10 cellular contexts compared by ENCODE assay signal in genomic region chr2:23658466-23658942, GRCh38.
DNase-seq lines count a peak whose midpoint lies in the region; ATAC-seq and TF ChIP-seq lines count a peak whose summit lies in the region.
"Had no signal": no experiment of that assay in that cellular context is flagged by ENCODE, and none has a peak within 500 bp of the region (broad histone marks: within the 10 kb centered on the region; RNA-seq: fewer than 3 reads in every experiment).

No MANE protein-coding gene starts in this region.

- H3K9ac ChIP-seq in colonic mucosa (ENCODE audit: low read depth in 2 of 2, low read length in 2 of 2) = no peak overlapping the region

- H3K27ac ChIP-seq in colonic mucosa = no peak overlapping the region
- no peak overlapping the region for H3K27ac ChIP-seq in PC-9
- H3K27ac ChIP-seq: HL-60 had no signal

- H3F3A ChIP-seq in PC-9 (ENCODE audit: insufficient read depth, low read depth) = no peaks in the 10 kb centered on the region

- H3K4me3 ChIP-seq in colonic mucosa (no peak overlapping the region), MG63 (no peak overlapping the region), PC-9 (no peak overlapping the region)

- no peaks in the 10 kb centered on the region for H4K20me1 ChIP-seq in PC-9 (ENCODE audit: insufficient read depth)

- intact Hi-C loops in colonic mucosa (cut with DNase I) (no loop called here), PC-9 (cut with micrococcal nuclease; ENCODE audit: unreplicated experiment) (no loop called here)

- no peak overlapping the region for H2AFZ ChIP-seq in PC-9

- ATAC-seq in GM18870 (IDR thresholded peaks at IDR 0.05; ENCODE audit: unreplicated experiment) (peak; percentile 56), HG03378 (IDR thresholded peaks at IDR 0.05; ENCODE audit: unreplicated experiment) (peak; percentile 60)

- in situ Hi-C loops in G401 (cut with HindIII; ENCODE audit: low sequenced_read_pairs) = no loop called here

- H3K9me2 ChIP-seq in PC-9 (ENCODE audit: insufficient read depth) = no peaks in the 10 kb centered on the region

- BruUV-seq in PC-9 (replicated peaks; lab: Mats Ljungman, UMichigan) = no TSS peak

- TF ChIP-seq CTCF in colonic mucosa (IDR thresholded peaks at IDR 0.05) (no peak), PC-9 (conservative IDR thresholded peaks at IDR 0.05) (no peak)

- CTCF ChIA-PET in PC-9 (lab: Charles Lee) = no interaction called here

- no peak overlapping the region for H3K4me2 ChIP-seq in PC-9

- no peaks in the 10 kb centered on the region for H3K79me2 ChIP-seq in PC-9 (ENCODE audit: low read depth)

- H3K27me3 ChIP-seq in colonic mucosa (no peaks in the 10 kb centered on the region), MG63 (no peaks in the 10 kb centered on the region), PC-9 (ENCODE audit: insufficient read depth, low read depth) (no peaks in the 10 kb centered on the region)

- H3K9me3 ChIP-seq in colonic mucosa = no peaks in the 10 kb centered on the region
- H3K9me3 ChIP-seq in MG63 = no peaks in the 10 kb centered on the region
- H3K9me3 ChIP-seq in PC-9 (ENCODE audit: insufficient read depth, low read depth) = no peaks in the 10 kb centered on the region

- H3K4me1 ChIP-seq in colonic mucosa (no peaks in the 10 kb centered on the region), PC-9 (replicated peaks; ENCODE audit: insufficient read depth) (no peaks in the 10 kb centered on the region)

- POLR2A ChIA-PET in PC-9 (lab: Charles Lee; ENCODE audit: unreplicated experiment) = no interaction called here

- peak; percentile 25 for DNase-seq in colonic mucosa
- DNase-seq in stimulated activated CD4-positive, alpha-beta T cell treated with anti-CD3 and anti-CD28 coated beads, Interleukin-12 subunit alpha, Interleukin-12 subunit beta, amount 100 ng/mL, for 4 hours = peak; percentile 7
- no peak for DNase-seq in SW 1271 (lab: John Stamatoyannopoulos, UW)
- DNase-seq in MG63 = no peak
- DNase-seq in PC-9 = no peak
- DNase-seq in G401 (ENCODE audit: low spot score) = no peak
- DNase-seq: NCI-H2081 had no signal

- H3K36me3 ChIP-seq in colonic mucosa (no peaks in the 10 kb centered on the region), MG63 (no peaks in the 10 kb centered on the region), PC-9 (ENCODE audit: low read depth) (no peaks in the 10 kb centered on the region)

Comparison
In these comparisons a context has a peak if more than half of its experiments do, and no peak if none do; other contexts are left out.
1. DNase-seq: peak in colonic mucosa (single experiment) and stimulated activated CD4-positive, alpha-beta T cell treated with anti-CD3 and anti-CD28 coated beads, Interleukin-12 subunit alpha, Interleukin-12 subunit beta, amount 100 ng/mL, for 4 hours (single experiment); none in SW 1271 (0 of 2), MG63 (single experiment), PC-9 (0 of 2) and G401 (single experiment).